1 cellular context compared by ENCODE assay signal in genomic region chr11:57444362-57445074, GRCh38.
TF ChIP-seq lines count a peak whose summit lies in the region.

No MANE protein-coding gene starts in this region.

TF ChIP-seq in K562, 482 proteins besides CTCF, POLR2A, EP300 and RAD21 (continues in another document):
- 0 out of 2 replicates have a peak, but pooled peaks have one; percentile 13 for TF ChIP-seq KLF16 (IDR thresholded peaks at IDR 0.05)
- TF ChIP-seq CREM (IDR thresholded peaks at IDR 0.05; ENCODE audit: low read depth): 0 out of 2 replicates have a peak, but pooled peaks have one; percentile 29
- TF ChIP-seq ZNF121 (CRISPR knock-in tag; conservative IDR thresholded peaks at IDR 0.05): peak; percentile 29
- TF ChIP-seq ILK (tag; IDR thresholded peaks at IDR 0.05; ENCODE audit: borderline replicate concordance, low read depth): no peak
- no peak for TF ChIP-seq USF1 (CRISPR knock-in tag; IDR thresholded peaks at IDR 0.05)
- TF ChIP-seq, protein P1, sequence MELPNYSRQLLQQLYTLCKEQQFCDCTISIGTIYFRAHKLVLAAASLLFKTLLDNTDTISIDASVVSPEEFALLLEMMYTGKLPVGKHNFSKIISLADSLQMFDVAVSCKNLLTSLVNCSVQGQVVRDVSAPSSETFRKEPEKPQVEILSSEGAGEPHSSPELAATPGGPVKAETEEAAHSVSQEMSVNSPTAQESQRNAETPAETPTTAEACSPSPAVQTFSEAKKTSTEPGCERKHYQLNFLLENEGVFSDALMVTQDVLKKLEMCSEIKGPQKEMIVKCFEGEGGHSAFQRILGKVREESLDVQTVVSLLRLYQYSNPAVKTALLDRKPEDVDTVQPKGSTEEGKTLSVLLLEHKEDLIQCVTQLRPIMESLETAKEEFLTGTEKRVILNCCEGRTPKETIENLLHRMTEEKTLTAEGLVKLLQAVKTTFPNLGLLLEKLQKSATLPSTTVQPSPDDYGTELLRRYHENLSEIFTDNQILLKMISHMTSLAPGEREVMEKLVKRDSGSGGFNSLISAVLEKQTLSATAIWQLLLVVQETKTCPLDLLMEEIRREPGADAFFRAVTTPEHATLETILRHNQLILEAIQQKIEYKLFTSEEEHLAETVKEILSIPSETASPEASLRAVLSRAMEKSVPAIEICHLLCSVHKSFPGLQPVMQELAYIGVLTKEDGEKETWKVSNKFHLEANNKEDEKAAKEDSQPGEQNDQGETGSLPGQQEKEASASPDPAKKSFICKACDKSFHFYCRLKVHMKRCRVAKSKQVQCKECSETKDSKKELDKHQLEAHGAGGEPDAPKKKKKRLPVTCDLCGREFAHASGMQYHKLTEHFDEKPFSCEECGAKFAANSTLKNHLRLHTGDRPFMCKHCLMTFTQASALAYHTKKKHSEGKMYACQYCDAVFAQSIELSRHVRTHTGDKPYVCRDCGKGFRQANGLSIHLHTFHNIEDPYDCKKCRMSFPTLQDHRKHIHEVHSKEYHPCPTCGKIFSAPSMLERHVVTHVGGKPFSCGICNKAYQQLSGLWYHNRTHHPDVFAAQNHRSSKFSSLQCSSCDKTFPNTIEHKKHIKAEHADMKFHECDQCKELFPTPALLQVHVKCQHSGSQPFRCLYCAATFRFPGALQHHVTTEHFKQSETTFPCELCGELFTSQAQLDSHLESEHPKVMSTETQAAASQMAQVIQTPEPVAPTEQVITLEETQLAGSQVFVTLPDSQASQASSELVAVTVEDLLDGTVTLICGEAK (IDR thresholded peaks at IDR 0.05): no peak
- TF ChIP-seq, protein P1 (CRISPR knock-in tag; IDR thresholded peaks at IDR 0.05): no peak
- no peak for TF ChIP-seq RFX5 (IDR thresholded peaks at IDR 0.05; ENCODE audit: low read depth, low read length)
- no peak for TF ChIP-seq MTA1 (IDR thresholded peaks at IDR 0.05; ENCODE audit: borderline replicate concordance)
- no peak for TF ChIP-seq CTBP1 (IDR thresholded peaks at IDR 0.05; ENCODE audit: borderline replicate concordance)
- TF ChIP-seq SUPT5H (IDR thresholded peaks at IDR 0.05): no peak
- no peak for TF ChIP-seq FOXJ3 (CRISPR knock-in tag; IDR thresholded peaks at IDR 0.05)
- peak; percentile 78 for TF ChIP-seq CBFA2T3 (IDR thresholded peaks at IDR 0.05)
- no peak for TF ChIP-seq KLF1 (tag; IDR thresholded peaks at IDR 0.05)
- TF ChIP-seq SMAD3 (CRISPR knock-in tag; conservative IDR thresholded peaks at IDR 0.05): no peak
- TF ChIP-seq ARID1B (IDR thresholded peaks at IDR 0.05): peak; percentile 61
- peak; percentile 41 for TF ChIP-seq NCOR1 (IDR thresholded peaks at IDR 0.05)
- no peak for TF ChIP-seq FOXO4 (CRISPR knock-in tag; IDR thresholded peaks at IDR 0.05)
- TF ChIP-seq ZBED1 (IDR thresholded peaks at IDR 0.05): no peak
- peak; percentile 58; the same call in 1 of the 2 replicates for TF ChIP-seq TEAD4 (IDR thresholded peaks at IDR 0.05; ENCODE audit: low read length)
- TF ChIP-seq TEAD4 (CRISPR knock-in tag; IDR thresholded peaks at IDR 0.05; ENCODE audit: borderline replicate concordance): no peak
- no peak for TF ChIP-seq ZNF253 (CRISPR knock-in tag; conservative IDR thresholded peaks at IDR 0.05)
- no peak for TF ChIP-seq RNF2 (IDR thresholded peaks at IDR 0.05)
- TF ChIP-seq DACH1 (IDR thresholded peaks at IDR 0.05; ENCODE audit: partially characterized antibody): peak; percentile 34
- no peak for TF ChIP-seq KLF13 (tag; IDR thresholded peaks at IDR 0.05; ENCODE audit: borderline replicate concordance, low read depth)
- no peak for TF ChIP-seq CHD4 (IDR thresholded peaks at IDR 0.05; ENCODE audit: insufficient read depth, insufficient replicate concordance, low read depth, low read length, poor library complexity, severe bottlenecking)
- TF ChIP-seq TCF3 (CRISPR knock-in tag; IDR thresholded peaks at IDR 0.05): peak; percentile 48; the same call in 1 of the 2 replicates
- no peak for TF ChIP-seq U2AF2 (optimal IDR thresholded peaks at IDR 0.05; ENCODE audit: low read depth, low read length)
- peak; percentile 89 to 92 for TF ChIP-seq KDM1A (IDR thresholded peaks at IDR 0.05)
- 0 out of 2 replicates have a peak, but pooled peaks have one; percentile 16 for TF ChIP-seq SMARCE1 (IDR thresholded peaks at IDR 0.05)
- TF ChIP-seq ATF7 (IDR thresholded peaks at IDR 0.05): no peak
- no peak for TF ChIP-seq ZNF699 (CRISPR knock-in tag; IDR thresholded peaks at IDR 0.05; ENCODE audit: insufficient replicate concordance)
- TF ChIP-seq PPARD (CRISPR knock-in tag; IDR thresholded peaks at IDR 0.05): no peak
- TF ChIP-seq ZNF263 (CRISPR knock-in tag; IDR thresholded peaks at IDR 0.05; ENCODE audit: borderline replicate concordance): no peak
- TF ChIP-seq, protein P2, sequence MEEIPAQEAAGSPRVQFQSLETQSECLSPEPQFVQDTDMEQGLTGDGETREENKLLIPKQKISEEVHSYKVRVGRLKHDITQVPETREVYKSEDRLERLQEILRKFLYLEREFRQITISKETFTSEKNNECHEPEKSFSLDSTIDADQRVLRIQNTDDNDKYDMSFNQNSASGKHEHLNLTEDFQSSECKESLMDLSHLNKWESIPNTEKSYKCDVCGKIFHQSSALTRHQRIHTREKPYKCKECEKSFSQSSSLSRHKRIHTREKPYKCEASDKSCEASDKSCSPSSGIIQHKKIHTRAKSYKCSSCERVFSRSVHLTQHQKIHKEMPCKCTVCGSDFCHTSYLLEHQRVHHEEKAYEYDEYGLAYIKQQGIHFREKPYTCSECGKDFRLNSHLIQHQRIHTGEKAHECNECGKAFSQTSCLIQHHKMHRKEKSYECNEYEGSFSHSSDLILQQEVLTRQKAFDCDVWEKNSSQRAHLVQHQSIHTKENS (CRISPR knock-in tag; IDR thresholded peaks at IDR 0.05): no peak
- TF ChIP-seq, protein P3, sequence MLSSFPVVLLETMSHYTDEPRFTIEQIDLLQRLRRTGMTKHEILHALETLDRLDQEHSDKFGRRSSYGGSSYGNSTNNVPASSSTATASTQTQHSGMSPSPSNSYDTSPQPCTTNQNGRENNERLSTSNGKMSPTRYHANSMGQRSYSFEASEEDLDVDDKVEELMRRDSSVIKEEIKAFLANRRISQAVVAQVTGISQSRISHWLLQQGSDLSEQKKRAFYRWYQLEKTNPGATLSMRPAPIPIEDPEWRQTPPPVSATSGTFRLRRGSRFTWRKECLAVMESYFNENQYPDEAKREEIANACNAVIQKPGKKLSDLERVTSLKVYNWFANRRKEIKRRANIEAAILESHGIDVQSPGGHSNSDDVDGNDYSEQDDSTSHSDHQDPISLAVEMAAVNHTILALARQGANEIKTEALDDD (IDR thresholded peaks at IDR 0.05): no peak
- TF ChIP-seq FOSL1 (tag; conservative IDR thresholded peaks at IDR 0.05): peak; percentile 81
- peak; percentile 28; the same call in 1 of the 2 replicates for TF ChIP-seq LCOR (CRISPR knock-in tag; IDR thresholded peaks at IDR 0.05)
- TF ChIP-seq FOXK2 (conservative IDR thresholded peaks at IDR 0.05 in 1 of 2, IDR thresholded peaks at IDR 0.05 in 1 of 2; ENCODE audit: low read depth in 2 of 2): no peak
- TF ChIP-seq ZNF24 (IDR thresholded peaks at IDR 0.05): no peak
- TF ChIP-seq, protein P4, sequence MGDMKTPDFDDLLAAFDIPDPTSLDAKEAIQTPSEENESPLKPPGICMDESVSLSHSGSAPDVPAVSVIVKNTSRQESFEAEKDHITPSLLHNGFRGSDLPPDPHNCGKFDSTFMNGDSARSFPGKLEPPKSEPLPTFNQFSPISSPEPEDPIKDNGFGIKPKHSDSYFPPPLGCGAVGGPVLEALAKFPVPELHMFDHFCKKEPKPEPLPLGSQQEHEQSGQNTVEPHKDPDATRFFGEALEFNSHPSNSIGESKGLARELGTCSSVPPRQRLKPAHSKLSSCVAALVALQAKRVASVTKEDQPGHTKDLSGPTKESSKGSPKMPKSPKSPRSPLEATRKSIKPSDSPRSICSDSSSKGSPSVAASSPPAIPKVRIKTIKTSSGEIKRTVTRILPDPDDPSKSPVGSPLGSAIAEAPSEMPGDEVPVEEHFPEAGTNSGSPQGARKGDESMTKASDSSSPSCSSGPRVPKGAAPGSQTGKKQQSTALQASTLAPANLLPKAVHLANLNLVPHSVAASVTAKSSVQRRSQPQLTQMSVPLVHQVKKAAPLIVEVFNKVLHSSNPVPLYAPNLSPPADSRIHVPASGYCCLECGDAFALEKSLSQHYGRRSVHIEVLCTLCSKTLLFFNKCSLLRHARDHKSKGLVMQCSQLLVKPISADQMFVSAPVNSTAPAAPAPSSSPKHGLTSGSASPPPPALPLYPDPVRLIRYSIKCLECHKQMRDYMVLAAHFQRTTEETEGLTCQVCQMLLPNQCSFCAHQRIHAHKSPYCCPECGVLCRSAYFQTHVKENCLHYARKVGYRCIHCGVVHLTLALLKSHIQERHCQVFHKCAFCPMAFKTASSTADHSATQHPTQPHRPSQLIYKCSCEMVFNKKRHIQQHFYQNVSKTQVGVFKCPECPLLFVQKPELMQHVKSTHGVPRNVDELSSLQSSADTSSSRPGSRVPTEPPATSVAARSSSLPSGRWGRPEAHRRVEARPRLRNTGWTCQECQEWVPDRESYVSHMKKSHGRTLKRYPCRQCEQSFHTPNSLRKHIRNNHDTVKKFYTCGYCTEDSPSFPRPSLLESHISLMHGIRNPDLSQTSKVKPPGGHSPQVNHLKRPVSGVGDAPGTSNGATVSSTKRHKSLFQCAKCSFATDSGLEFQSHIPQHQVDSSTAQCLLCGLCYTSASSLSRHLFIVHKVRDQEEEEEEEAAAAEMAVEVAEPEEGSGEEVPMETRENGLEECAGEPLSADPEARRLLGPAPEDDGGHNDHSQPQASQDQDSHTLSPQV (IDR thresholded peaks at IDR 0.05): no peak
- peak; percentile 77 for TF ChIP-seq MEIS2 (IDR thresholded peaks at IDR 0.05; ENCODE audit: partially characterized antibody)
- TF ChIP-seq TARDBP (IDR thresholded peaks at IDR 0.05): no peak
- TF ChIP-seq, protein P5, sequence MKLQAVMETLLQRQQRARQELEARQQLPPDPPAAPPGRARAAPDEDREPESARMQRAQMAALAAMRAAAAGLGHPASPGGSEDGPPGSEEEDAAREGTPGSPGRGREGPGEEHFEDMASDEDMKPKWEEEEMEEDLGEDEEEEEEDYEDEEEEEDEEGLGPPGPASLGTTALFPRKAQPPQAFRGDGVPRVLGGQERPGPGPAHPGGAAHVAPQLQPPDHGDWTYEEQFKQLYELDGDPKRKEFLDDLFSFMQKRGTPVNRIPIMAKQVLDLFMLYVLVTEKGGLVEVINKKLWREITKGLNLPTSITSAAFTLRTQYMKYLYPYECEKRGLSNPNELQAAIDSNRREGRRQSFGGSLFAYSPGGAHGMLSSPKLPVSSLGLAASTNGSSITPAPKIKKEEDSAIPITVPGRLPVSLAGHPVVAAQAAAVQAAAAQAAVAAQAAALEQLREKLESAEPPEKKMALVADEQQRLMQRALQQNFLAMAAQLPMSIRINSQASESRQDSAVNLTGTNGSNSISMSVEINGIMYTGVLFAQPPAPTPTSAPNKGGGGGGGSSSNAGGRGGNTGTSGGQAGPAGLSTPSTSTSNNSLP (IDR thresholded peaks at IDR 0.05; ENCODE audit: borderline replicate concordance, low read depth, low read length): peak; percentile 66; the same call in 1 of the 2 replicates
- peak; percentile 56; the same call in 1 of the 2 replicates for TF ChIP-seq PKNOX1 (IDR thresholded peaks at IDR 0.05)
- TF ChIP-seq JUND (IDR thresholded peaks at IDR 0.05; ENCODE audit: borderline replicate concordance, low read depth, low read length): peak; percentile 62; the same call in 1 of the 2 replicates
- 0 out of 3 replicates have a peak, but pooled peaks have one; percentile 50 for TF ChIP-seq JUND (tag; IDR thresholded peaks at IDR 0.05; ENCODE audit: borderline replicate concordance, low read depth, low read length)
